20 cellular contexts compared by ENCODE assay signal in the genomic region with DNA sequence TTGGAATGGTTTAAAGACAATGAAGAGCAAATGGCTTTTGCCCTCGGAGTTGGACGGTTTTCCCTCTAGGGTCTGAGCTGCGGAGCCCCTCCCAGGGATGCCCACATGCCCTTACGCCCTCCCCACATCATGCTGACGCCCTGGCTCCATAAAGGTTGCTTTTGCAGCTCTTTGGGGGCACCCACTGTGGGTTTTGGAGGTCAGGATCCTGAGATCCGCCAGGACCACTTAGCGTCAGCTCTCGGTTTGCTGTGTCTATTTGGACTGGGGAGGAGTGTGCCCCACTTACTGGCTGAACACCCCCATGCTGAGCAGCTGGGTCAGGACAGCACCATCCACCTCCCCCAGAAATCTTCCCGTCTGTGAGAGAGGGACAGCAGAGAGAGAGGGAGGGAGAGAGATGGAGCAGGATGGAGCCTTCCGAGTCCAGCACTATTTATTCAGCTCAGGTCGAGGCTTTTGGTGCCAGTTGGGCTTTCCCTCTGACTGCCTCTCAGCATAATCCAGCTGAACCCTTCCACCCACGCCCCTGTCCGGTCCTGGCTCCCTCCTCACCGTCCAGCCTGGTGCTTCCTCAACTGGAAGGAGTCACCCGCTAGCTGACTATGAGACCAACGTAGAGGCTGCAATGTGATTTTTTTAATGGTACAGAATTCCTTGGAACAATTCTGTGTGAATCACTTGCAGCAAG. TPM values are rescaled to one million over a fixed set of nuclear protein-coding genes. Genes with fewer than 3 reads are reported as not detected.
DNase-seq lines count a peak whose midpoint lies in the region; ATAC-seq and TF ChIP-seq lines count a peak whose summit lies in the region.
"Had no signal": no experiment of that assay in that cellular context is flagged by ENCODE, and none has a peak within 500 bp of the region (broad histone marks: within the 10 kb centered on the region; RNA-seq: fewer than 3 reads in every experiment).

No MANE protein-coding gene starts in this region.

- H3K9me3 Mint-ChIP-seq in natural killer cell (no peaks in the 10 kb centered on the region), brain (no peaks in the 10 kb centered on the region)
- H3K9me3 Mint-ChIP-seq in natural killer cell treated with Interleukin-12 subunit alpha and Interleukin-12 subunit beta and Interleukin-15 and Interleukin-18, amount 100 ng/mL, for 72 hours: no peaks in the 10 kb centered on the region

- DNase-seq in natural killer cell (peak; percentile 10), omental fat pad (ENCODE audit: low spot score) (peak; percentile 19), aorta (peak; percentile 26 to 55), NCI-H524 treated with DMSO at 0.1 percent for 48 hours (lab: John Stamatoyannopoulos, UW) (no peak), pons (ENCODE audit: low spot score) (no peak)
- DNase-seq in natural killer cell treated with Interleukin-12 subunit alpha and Interleukin-12 subunit beta and Interleukin-15 and Interleukin-18, amount 100 ng/mL, for 72 hours (ENCODE audit: low spot score): no peak
- DNase-seq: activated CD4-positive, CD25-positive, alpha-beta regulatory T cell treated with anti-CD3 and anti-CD28 coated beads, Interleukin-2, amount 50 U/mL, for 72 hours; COR-L47; effector memory CD4-positive, alpha-beta T cell; NCI-H1930; NCI-H446 treated with DMSO at 0.1 percent for 48 hours; SHP77 treated with DMSO at 0.1 percent for 48 hours had no signal

- no peak overlapping the region for H3K4me3 Mint-ChIP-seq in natural killer cell
- H3K4me3 Mint-ChIP-seq in natural killer cell treated with Interleukin-12 subunit alpha and Interleukin-12 subunit beta and Interleukin-15 and Interleukin-18, amount 100 ng/mL, for 72 hours: no peak overlapping the region
- no peak overlapping the region for H3K4me3 Mint-ChIP-seq in brain
- H3K4me3 Mint-ChIP-seq: activated naive CD8-positive, alpha-beta T cell had no signal

- no peaks in the 10 kb centered on the region for H3K9me3 ChIP-seq in aorta (ENCODE audit: control insufficient read depth, low read length)
- H3K9me3 ChIP-seq: neutrophil, sigmoid colon had no signal

- H3K27me3 Mint-ChIP-seq in natural killer cell (ENCODE audit: low read depth in 2 of 2) (no peaks in the 10 kb centered on the region), brain (peaks cover 9% of the 10 kb centered on the region)
- H3K27me3 Mint-ChIP-seq in natural killer cell treated with Interleukin-12 subunit alpha and Interleukin-12 subunit beta and Interleukin-15 and Interleukin-18, amount 100 ng/mL, for 72 hours: no peaks in the 10 kb centered on the region
- H3K27me3 Mint-ChIP-seq: activated naive CD8-positive, alpha-beta T cell had no signal

- no peaks in the 10 kb centered on the region for H3K4me1 ChIP-seq in aorta (ENCODE audit: control insufficient read depth in 1 of 2, insufficient read depth in 2 of 2, low read length in 2 of 2)

- H3K36me3 ChIP-seq in aorta (ENCODE audit: control insufficient read depth in 1 of 2, insufficient read depth in 2 of 2, low read length in 1 of 2): no peaks in the 10 kb centered on the region
- H3K36me3 ChIP-seq: neutrophil, sigmoid colon had no signal

- whole genome bisulfite sequencing in aorta, 2 donors: 69 to 77% methylated on average over 16 of the region's 16 CpGs

- no peak overlapping the region for H3K27ac ChIP-seq in aorta (ENCODE audit: low read depth in 1 of 2, low read length in 2 of 2)
- H3K27ac ChIP-seq: neutrophil, sigmoid colon had no signal

- H3K36me3 Mint-ChIP-seq in natural killer cell (no peaks in the 10 kb centered on the region), brain (no peaks in the 10 kb centered on the region)
- no peaks in the 10 kb centered on the region for H3K36me3 Mint-ChIP-seq in natural killer cell treated with Interleukin-12 subunit alpha and Interleukin-12 subunit beta and Interleukin-15 and Interleukin-18, amount 100 ng/mL, for 72 hours
- H3K36me3 Mint-ChIP-seq: activated naive CD8-positive, alpha-beta T cell had no signal

- no peaks in the 10 kb centered on the region for H3K27me3 ChIP-seq in aorta (ENCODE audit: control insufficient read depth in 1 of 2, insufficient read depth in 2 of 2, low read length in 1 of 2)
- H3K27me3 ChIP-seq: neutrophil, sigmoid colon had no signal

- no peak overlapping the region for H3K27ac Mint-ChIP-seq in natural killer cell
- H3K27ac Mint-ChIP-seq in natural killer cell treated with Interleukin-12 subunit alpha and Interleukin-12 subunit beta and Interleukin-15 and Interleukin-18, amount 100 ng/mL, for 72 hours: no peak overlapping the region
- H3K27ac Mint-ChIP-seq in brain: peak overlapping the region in 4 of 5 experiments; percentile 30 to 89 (median 55)
- H3K27ac Mint-ChIP-seq: activated naive CD8-positive, alpha-beta T cell had no signal

- no peak for TF ChIP-seq CTCF in natural killer cell (IDR thresholded peaks at IDR 0.05)
- TF ChIP-seq CTCF in brain (conservative IDR thresholded peaks at IDR 0.05): no peak
- TF ChIP-seq CTCF in omental fat pad (IDR thresholded peaks at IDR 0.05): no peak

- H3K4me3 ChIP-seq in aorta (ENCODE audit: low read length in 2 of 2): no peak overlapping the region
- H3K4me3 ChIP-seq: sigmoid colon had no signal

- ATAC-seq in natural killer cell (no peak), omental fat pad (ENCODE audit: low FRiP score) (no peak), aorta (ENCODE audit: low FRiP score) (no peak), HG02623 (IDR thresholded peaks at IDR 0.05; ENCODE audit: unreplicated experiment) (no peak)
- ATAC-seq in natural killer cell treated with Interleukin-12 subunit alpha and Interleukin-12 subunit beta and Interleukin-15 and Interleukin-18, amount 100 ng/mL, for 72 hours: no peak

- intact Hi-C loops in natural killer cell (cut with micrococcal nuclease): no loop called here
- intact Hi-C loops in aorta (cut with DNase I): no loop called here

- H3K4me1 Mint-ChIP-seq in natural killer cell (peaks cover 7 to 13% of the 10 kb centered on the region in 2 donors), brain (peaks cover 31% of the 10 kb centered on the region)
- peaks cover 5 to 11% of the 10 kb centered on the region in 2 donors for H3K4me1 Mint-ChIP-seq in natural killer cell treated with Interleukin-12 subunit alpha and Interleukin-12 subunit beta and Interleukin-15 and Interleukin-18, amount 100 ng/mL, for 72 hours (ENCODE audit: low read depth in 2 of 2)

RNA-seq across cellular contexts. Expression of gene LRTM2, which starts 18.9 kb away (rescaled TPM):
- total RNA-seq in natural killer cell: not detected
- total RNA-seq in natural killer cell treated with Interleukin-12 subunit alpha and Interleukin-12 subunit beta and Interleukin-15 and Interleukin-18, amount 100 ng/mL, for 72 hours: not detected
- polyA plus RNA-seq in brain (ENCODE audit: insufficient read depth, low read depth, low replicate concordance): 7.7 TPM
- not detected for total RNA-seq in omental fat pad
- not detected for total RNA-seq in aorta
- polyA plus RNA-seq in aorta: not detected
- total RNA-seq: fibroblast of lung; M059J; T-helper 2 cell treated with Interferon-gamma antibody and Interleukin-4, amounts not matched to agents 100 ng/mL and 5 ng/mL, for 36 hours had no signal
- polyA plus RNA-seq: fibroblast of lung had no signal

Comparison
In these comparisons a context has a peak if more than half of its experiments do, and no peak if none do; other contexts are left out.
1. DNase-seq: peak in natural killer cell (single experiment), omental fat pad (single experiment) and aorta (2 of 2); none in natural killer cell treated with Interleukin-12 subunit alpha and Interleukin-12 subunit beta and Interleukin-15 and Interleukin-18, amount 100 ng/mL, for 72 hours (single experiment), NCI-H524 treated with DMSO at 0.1 percent for 48 hours (single experiment) and pons (single experiment).
2. H3K27ac Mint-ChIP-seq: peak in brain (4 of 5); none in natural killer cell (0 of 2) and natural killer cell treated with Interleukin-12 subunit alpha and Interleukin-12 subunit beta and Interleukin-15 and Interleukin-18, amount 100 ng/mL, for 72 hours (0 of 2).